ENCODE assay signal across 9 cellular contexts in the genomic region with DNA sequence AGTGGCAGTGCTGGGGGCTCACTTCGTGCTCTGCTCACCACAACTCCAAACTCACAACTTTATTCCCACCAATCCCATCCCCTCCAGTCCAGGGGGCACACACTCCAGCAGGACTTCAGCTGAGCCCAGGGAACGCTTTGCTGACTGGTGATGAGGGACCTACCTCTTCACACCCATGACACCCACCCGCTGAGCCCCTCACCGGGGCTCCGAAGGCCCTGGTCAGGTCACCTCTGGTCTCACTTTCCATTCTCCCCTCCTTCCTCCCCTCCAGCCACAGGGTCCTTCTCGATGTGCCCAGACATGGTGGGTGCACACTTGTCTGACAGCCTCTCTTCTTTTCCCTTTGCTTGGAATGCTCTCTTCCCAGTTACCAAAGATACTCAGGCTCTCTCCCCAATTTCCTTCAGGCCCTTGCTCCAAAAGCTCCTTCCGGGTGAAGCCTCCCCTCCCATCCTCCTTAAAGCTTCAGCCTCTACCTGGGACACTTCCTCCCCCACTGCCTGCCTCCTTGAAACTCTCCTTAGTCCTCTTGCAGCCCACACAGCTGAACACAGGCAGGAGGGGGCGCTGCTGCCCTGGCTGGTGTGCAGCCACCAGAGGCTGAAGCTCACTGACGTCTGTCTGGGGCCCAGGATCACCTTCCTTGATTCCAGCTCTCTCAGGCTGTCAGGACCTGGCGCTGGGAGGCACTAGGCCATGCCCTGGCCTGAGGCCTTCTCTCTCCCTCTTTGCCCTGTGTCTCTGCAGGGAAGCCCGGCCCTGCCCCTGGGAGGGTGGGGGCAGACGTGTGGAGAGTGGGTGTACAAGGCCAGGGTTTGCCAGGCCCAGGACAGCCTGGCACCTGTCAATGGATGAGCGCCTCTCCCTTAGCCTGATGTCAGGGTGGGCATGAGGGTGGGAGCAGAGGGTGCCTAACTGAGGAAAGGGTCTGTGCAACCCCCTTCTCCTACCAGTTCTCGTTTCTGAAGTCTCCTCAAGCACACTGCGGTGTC. TPM values are rescaled to one million over a fixed set of nuclear protein-coding genes. Genes with fewer than 3 reads are reported as not detected.
DNase-seq lines count a peak whose midpoint lies in the region; ATAC-seq, FAIRE-seq and TF ChIP-seq lines count a peak whose summit lies in the region.
"Had no signal": no experiment of that assay in that cellular context is flagged by ENCODE, and none has a peak within 500 bp of the region (broad histone marks: within the 10 kb centered on the region; RNA-seq: fewer than 3 reads in every experiment).

No MANE protein-coding gene starts in this region.

- peak; percentile 59 to 95 for ATAC-seq in A549
- ATAC-seq in GM18867 (IDR thresholded peaks at IDR 0.05; ENCODE audit: unreplicated experiment): peak; percentile 59
- no peak for ATAC-seq in GM18873 (IDR thresholded peaks at IDR 0.05; ENCODE audit: low FRiP score, unreplicated experiment)

- H3K9me3 Mint-ChIP-seq in endothelial cell (ENCODE audit: unreplicated experiment): no peaks in the 10 kb centered on the region

- H3K27ac ChIP-seq in A549 (no peak overlapping the region), stomach (peak overlapping the region in 2 of 5 donors; percentile 16 to 79)

- H3K4me3 Mint-ChIP-seq in endothelial cell (ENCODE audit: unreplicated experiment): no peak overlapping the region

- peak; percentile 50 to 72; a peak in 4 of 5 replicates for TF ChIP-seq RAD21 in A549 (conservative IDR thresholded peaks at IDR 0.05 in 1 of 2, IDR thresholded peaks at IDR 0.05 in 1 of 2)

- no peaks in the 10 kb centered on the region for H3K36me3 Mint-ChIP-seq in endothelial cell (ENCODE audit: low read depth, unreplicated experiment)

- TF ChIP-seq EP300 in A549 (IDR thresholded peaks at IDR 0.05) (no peak), stomach (IDR thresholded peaks at IDR 0.05) (no peak)

- no peaks in the 10 kb centered on the region for H3K9me3 ChIP-seq in A549
- no peaks in the 10 kb centered on the region for H3K9me3 ChIP-seq in stomach

- TF ChIP-seq POLR2A in A549 (IDR thresholded peaks at IDR 0.05; ENCODE audit: low read length) (no peak), NB4 (IDR thresholded peaks at IDR 0.05; ENCODE audit: extremely low read depth, insufficient read length) (no peak), stomach (IDR thresholded peaks at IDR 0.05) (no peak)

- CTCF ChIA-PET in A549 (lab: Yijun Ruan, JAX): interaction anchor here (0.6 to 2.0 kb wide), 15 partner anchors 9 to 103 kb away, joined by 3 to 10 read pairs (median 5); no protein-coding TSS in a partner anchor

- intact Hi-C loops in stomach (cut with DNase I; ENCODE audit: low total_unique reads): no loop called here

- no peaks in the 10 kb centered on the region for H3K27me3 ChIP-seq in stomach

- TF ChIP-seq CTCF in A549 (IDR thresholded peaks at IDR 0.05) (peak; percentile 32), NB4 (IDR thresholded peaks at IDR 0.05; ENCODE audit: low read depth, low read length) (peak; percentile 81), WI38 (IDR thresholded peaks at IDR 0.05; ENCODE audit: low read depth, low read length) (peak; percentile 83), endothelial cell (IDR thresholded peaks at IDR 0.05; ENCODE audit: unreplicated experiment) (peak; percentile 60), stomach (IDR thresholded peaks at IDR 0.05) (peak in 5 of 7 experiments; percentile 36 to 75 (median 69))

- no peaks in the 10 kb centered on the region for H3K27me3 Mint-ChIP-seq in endothelial cell (ENCODE audit: unreplicated experiment)

- no peak overlapping the region for H3K4me2 ChIP-seq in A549

- no peaks in the 10 kb centered on the region for H3K4me1 Mint-ChIP-seq in endothelial cell (ENCODE audit: unreplicated experiment)

- no peak for FAIRE-seq in A549 (lab: Jason Lieb, UNC)
- FAIRE-seq: colon had no signal

- H3K36me3 ChIP-seq in stomach: no peaks in the 10 kb centered on the region

- H3K27ac Mint-ChIP-seq in endothelial cell (ENCODE audit: unreplicated experiment): no peak overlapping the region

- DNase-seq in A549 (ENCODE audit: low read depth in 1 of 2, low spot score in 1 of 2) (peak; percentile 13 to 69), NB4 (ENCODE audit: low read depth) (peak; percentile 82), endothelial cell (ENCODE audit: low spot score) (peak; percentile 88), mucosa of gallbladder (ENCODE audit: low spot score) (peak; percentile 67), stomach (peak; percentile 79)

- H3K4me1 ChIP-seq in A549: no peaks in the 10 kb centered on the region
- H3K4me1 ChIP-seq in stomach: peaks cover 0 to 12% (median 5%) of the 10 kb centered on the region in 4 donors

- 65% methylated on average over 11 of the region's 15 CpGs for WGBS in A549 (ENCODE audit: missing lambda C conversion rate)
- WGBS in stomach, 5 donors: 69 to 72% (median 71%) methylated on average over 14 to 15 of the region's 15 CpGs

- H3K4me3 ChIP-seq in A549: no peak overlapping the region
- no peak overlapping the region for H3K4me3 ChIP-seq in NB4 (ENCODE audit: low read depth, low read length)
- no peak overlapping the region for H3K4me3 ChIP-seq in WI38 (ENCODE audit: low read depth, low read length)
- H3K4me3 ChIP-seq in stomach: peak overlapping the region in 3 of 4 donors; percentile 0 to 29 (median 28)

- POLR2A ChIA-PET in A549 (lab: Yijun Ruan, JAX): no interaction called here

TF ChIP-seq in A549, 52 proteins besides CTCF, POLR2A, EP300 and RAD21:
- TF ChIP-seq SMC3 (IDR thresholded peaks at IDR 0.05): peak; percentile 49
- no peak for TF ChIP-seq EHF (CRISPR knock-in tag; IDR thresholded peaks at IDR 0.05)
- TF ChIP-seq RARB (CRISPR knock-in tag; IDR thresholded peaks at IDR 0.05): no peak
- TF ChIP-seq REST (IDR thresholded peaks at IDR 0.05): no peak

RNA-seq across cellular contexts. Expression of gene KCNE1, which starts 1.6 kb away (rescaled TPM):
- 0.08 and 0.17 TPM in 2 replicates for polyA plus RNA-seq in A549 (2011; rRNA removed)
- polyA plus RNA-seq in A549 (2012; cell fraction: cytosol; rRNA removed): 0.03 and 0.13 TPM in 2 replicates
- polyA plus RNA-seq in A549 (2012; cell fraction: nucleus; rRNA removed): 0.13 and 0.16 TPM in 2 replicates
- polyA plus RNA-seq in A549 (2017; fragmentation: RNase III; extraction: RNeasy Plus Mini Kit Qiagen cat#74134 plus additional on column Dnase treatment): 0.04 to 0.05 TPM in 2 of 3 replicates, not detected in the other
- 0.08 and 0.10 TPM in 2 replicates for polyA minus RNA-seq in A549 (2011; rRNA and poly(A)+ RNA removed)
- 0.26 TPM for total RNA-seq in endothelial cell (ENCODE audit: unreplicated experiment)
- 0.69 TPM for total RNA-seq in mucosa of gallbladder
- total RNA-seq in stomach: 10 to 100 TPM in 1 of 5 donors, 1 to 10 TPM in 4; 1.7 to 10.6 (median 2.2) TPM
- polyA plus RNA-seq in stomach: under 1 TPM in 2 of 3 donors, not detected in 1; 0.13 to 0.19 TPM

Comparison
In these comparisons a context has a peak if more than half of its experiments do, and no peak if none do; other contexts are left out.
1. H3K4me3 ChIP-seq: peak in stomach (3 of 4); none in A549 (single experiment), NB4 (single experiment) and WI38 (single experiment).
2. CTCF ChIP-seq: peak in every context shown above with its lines; median percentile 83 in WI38; 81 in NB4; 69 in stomach; 60 in endothelial cell; 32 in A549.
3. Peak in every context shown above with its lines, with median percentiles within 50 percentile points of each other: DNase-seq.